In genomic region chr6:119902681-119903080, GRCh38 we compare ENCODE assay signal across 24 cellular contexts.
"Had no signal": no experiment of that assay in that cellular context is flagged by ENCODE, and none has a peak within 500 bp of the region (broad histone marks: within the 10 kb centered on the region; RNA-seq: fewer than 3 reads in every experiment).

No MANE protein-coding gene starts in this region.

- ATAC-seq: effector memory CD8-positive, alpha-beta T cell; gastrocnemius medialis; left ventricle myocardium superior; lower lobe of right lung; naive thymus-derived CD8-positive, alpha-beta T cell; sciatic nerve; stimulated activated effector memory CD8-positive, alpha-beta T cell treated with anti-CD3 and anti-CD28 coated beads, Interleukin-12 subunit alpha, Interleukin-12 subunit beta, amount 100 ng/mL, for 72 hours; stimulated activated naive CD8-positive, alpha-beta T cell treated with anti-CD3 and anti-CD28 coated beads, Interleukin-15, amount 100 ng/mL, for 72 hours; upper lobe of right lung had no signal

- H3K36me3 ChIP-seq: gastrocnemius medialis, lower lobe of right lung, prostate gland, right atrium auricular region, suprapubic skin, transverse colon, upper lobe of right lung, uterus had no signal

- H3K27ac ChIP-seq: coronary artery, gastrocnemius medialis, lower lobe of right lung, prostate gland, right atrium auricular region, suprapubic skin, transverse colon, upper lobe of right lung, uterus had no signal

- H3K27me3 ChIP-seq: gastrocnemius medialis, right atrium auricular region, suprapubic skin, transverse colon, upper lobe of right lung, uterus had no signal

- H3K9me3 ChIP-seq: gastrocnemius medialis, lower lobe of right lung, prostate gland, right atrium auricular region, suprapubic skin, transverse colon, upper lobe of right lung, uterus had no signal

- FAIRE-seq: endometrium, keratinocyte had no signal

- H3K4me1 ChIP-seq: gastrocnemius medialis, lower lobe of right lung, prostate gland, right atrium auricular region, suprapubic skin, transverse colon, upper lobe of right lung, uterus had no signal

- H3K4me3 ChIP-seq: coronary artery, gastrocnemius medialis, lower lobe of right lung, prostate gland, right atrium auricular region, suprapubic skin, transverse colon, upper lobe of right lung, uterus had no signal

- DNase-seq: dermis blood vessel endothelial cell; effector memory CD8-positive, alpha-beta T cell; erythroblast; gastrocnemius medialis; head of caudate nucleus; left ventricle myocardium superior; lower lobe of right lung; naive thymus-derived CD8-positive, alpha-beta T cell; nephron progenitor cell; nucleus accumbens; stimulated activated CD4-positive, alpha-beta T cell treated with anti-CD3 and anti-CD28 coated beads, Interleukin-2, amount 100 ng/mL, for 24 hours; stimulated activated CD4-positive, alpha-beta T cell treated with anti-CD3 and anti-CD28 coated beads, Interleukin-4, amount 100 ng/mL, for 24 hours; stimulated activated naive CD8-positive, alpha-beta T cell treated with anti-CD3 and anti-CD28 coated beads, Interleukin-15, amount 100 ng/mL, for 72 hours; transverse colon; upper lobe of right lung; uterus had no signal
